Comparison of ENCODE assay signal across 25 cellular contexts in genomic region chr3:94433811-94434210, GRCh38.
"Had no signal": no experiment of that assay in that cellular context is flagged by ENCODE, and none has a peak within 500 bp of the region (broad histone marks: within the 10 kb centered on the region; RNA-seq: fewer than 3 reads in every experiment).

No MANE protein-coding gene starts in this region.

- H3K9me3 ChIP-seq: body of pancreas, lower lobe of right lung, right lobe of liver, suprapubic skin, transverse colon had no signal

- ATAC-seq: body of pancreas; esophagus mucosa; left lobe of liver; lower lobe of right lung; right lobe of liver; stimulated activated effector memory CD8-positive, alpha-beta T cell treated with anti-CD3 and anti-CD28 coated beads, Interleukin-12 subunit alpha, Interleukin-12 subunit beta, amount 100 ng/mL, for 72 hours; stimulated activated naive CD8-positive, alpha-beta T cell treated with anti-CD3 and anti-CD28 coated beads, Interleukin-15, amount 100 ng/mL, for 72 hours; WTC11 had no signal

- H3K27me3 ChIP-seq: body of pancreas, right lobe of liver, suprapubic skin, transverse colon had no signal

- H3K79me2 ChIP-seq: parathyroid adenoma had no signal

- H3K9ac ChIP-seq: parathyroid adenoma had no signal

- H3K36me3 ChIP-seq: lower lobe of right lung, right lobe of liver, suprapubic skin, transverse colon had no signal

- H3K4me3 ChIP-seq: body of pancreas, lower lobe of right lung, right lobe of liver, skin epidermis, suprapubic skin, transverse colon had no signal

- DNase-seq: activated CD8-positive, alpha-beta memory T cell treated with anti-CD3 and anti-CD28 coated beads for 24 hours; activated CD8-positive, alpha-beta memory T cell treated with anti-CD3 and anti-CD28 coated beads, Interleukin-2, amount 50 U/mL, for 4 hours; activated naive CD4-positive, alpha-beta T cell treated with anti-CD3 and anti-CD28 coated beads for 36 hours; activated naive CD8-positive, alpha-beta T cell treated with anti-CD3 and anti-CD28 coated beads, Interleukin-2, amount 10 ng/mL, durations not matched to agents 7 days and 5 days; activated T-cell treated with anti-CD3 and anti-CD28 coated beads, Interleukin-2, amount 50 U/mL, for 48 hours; amniotic stem cell; body of pancreas; caudate nucleus; effector memory CD4-positive, alpha-beta T cell; kidney; lower lobe of right lung; naive B cell; nucleus accumbens; right lobe of liver; stimulated activated CD4-positive, alpha-beta T cell treated with anti-CD3 and anti-CD28 coated beads, Interleukin-1b, Interleukin-23, amount 100 ng/mL, for 48 hours; stimulated activated naive CD8-positive, alpha-beta T cell treated with anti-CD3 and anti-CD28 coated beads, Interleukin-15, amount 100 ng/mL, for 72 hours; T-helper 9 cell; transverse colon had no signal

- H3K4me1 ChIP-seq: body of pancreas, lower lobe of right lung, parathyroid adenoma, right lobe of liver, suprapubic skin, transverse colon had no signal

- H2AFZ ChIP-seq: parathyroid adenoma had no signal

- H3K27ac ChIP-seq: body of pancreas, lower lobe of right lung, parathyroid adenoma, right lobe of liver, skin epidermis, suprapubic skin, transverse colon had no signal
